1 cellular context compared by ENCODE assay signal in genomic region chr14:99194736-99195135, GRCh38.
TF ChIP-seq lines count a peak whose summit lies in the region.

No MANE protein-coding gene starts in this region.

TF ChIP-seq in GM23338, 12 proteins besides CTCF, POLR2A, EP300 and RAD21 (continued from another document):
- TF ChIP-seq ZNF462 (CRISPR knock-in tag; IDR thresholded peaks at IDR 0.05), result no peak
TF ChIP-seq in GM23338: peak in this region for 0.
